Comparison of ENCODE assay signal across 20 cellular contexts in genomic region chr1:70409136-70409535, GRCh38. TPM values are rescaled to one million over a fixed set of nuclear protein-coding genes. Genes with fewer than 3 reads are reported as not detected.
DNase-seq lines count a peak whose midpoint lies in the region; ATAC-seq, FAIRE-seq and TF ChIP-seq lines count a peak whose summit lies in the region.
"Had no signal": no experiment of that assay in that cellular context is flagged by ENCODE, and none has a peak within 500 bp of the region (broad histone marks: within the 10 kb centered on the region; RNA-seq: fewer than 3 reads in every experiment).

No MANE protein-coding gene starts in this region.

- TF ChIP-seq EP300 in K562 (IDR thresholded peaks at IDR 0.05; ENCODE audit: low read length) = no peak

- H3K9ac ChIP-seq in Karpas-422 (ENCODE audit: low read length) = no peak overlapping the region
- H3K9ac ChIP-seq in K562 (ENCODE audit: insufficient read depth in 1 of 2, low read depth in 2 of 2, low read length in 2 of 2) = no peak overlapping the region
- H3K9ac ChIP-seq: GM23248 had no signal

- peaks cover 29% of the 10 kb centered on the region for H3K79me2 ChIP-seq in GM23338 (replicated peaks; ENCODE audit: insufficient read depth)
- H3K79me2 ChIP-seq in Karpas-422 (ENCODE audit: low read length) = peaks cover 26% of the 10 kb centered on the region
- peaks cover 28% of the 10 kb centered on the region for H3K79me2 ChIP-seq in K562 (ENCODE audit: control insufficient read depth, insufficient read depth, low read length)

- H4K20me1 ChIP-seq in GM23338 (replicated peaks; ENCODE audit: insufficient read depth) (no peaks in the 10 kb centered on the region), Karpas-422 (ENCODE audit: insufficient read depth, low read depth, low read length) (no peaks in the 10 kb centered on the region), K562 (replicated peaks; ENCODE audit: control insufficient read depth, insufficient read depth, low read length) (no peaks in the 10 kb centered on the region)

- peaks cover 12% of the 10 kb centered on the region; the same call in 2 of the 3 replicates for H3K4me1 Mint-ChIP-seq in GM23338
- peaks cover 5 to 26% (median 23%) of the 10 kb centered on the region in 7 donors for H3K4me1 Mint-ChIP-seq in naive thymus-derived CD4-positive, alpha-beta T cell

- H3K4me3 Mint-ChIP-seq in GM23338 = no peak overlapping the region
- peak overlapping the region in 1 of 10 donors; percentile 23 for H3K4me3 Mint-ChIP-seq in naive thymus-derived CD4-positive, alpha-beta T cell
- H3K4me3 Mint-ChIP-seq: CD4-positive, alpha-beta memory T cell had no signal

- no peaks in the 10 kb centered on the region for H3K9me3 Mint-ChIP-seq in GM23338
- H3K9me3 Mint-ChIP-seq in naive thymus-derived CD4-positive, alpha-beta T cell = peaks cover 0 to 2% (median 0%) of the 10 kb centered on the region in 11 donors
- H3K9me3 Mint-ChIP-seq: CD4-positive, alpha-beta memory T cell had no signal

- peaks cover 17% of the 10 kb centered on the region for H3K36me3 Mint-ChIP-seq in GM23338 (ENCODE audit: low read depth)
- H3K36me3 Mint-ChIP-seq in naive thymus-derived CD4-positive, alpha-beta T cell = no peaks in the 10 kb centered on the region

- ATAC-seq in GM23338 (no peak), K562 (no peak), right lobe of liver (no peak), HG02852 (IDR thresholded peaks at IDR 0.05; ENCODE audit: unreplicated experiment) (no peak), SK-N-SH treated with all-trans-retinoic acid at 6 μM for 48 hours (no peak), HG02938 (IDR thresholded peaks at IDR 0.05; ENCODE audit: unreplicated experiment) (no peak)
- no peak for ATAC-seq in naive thymus-derived CD4-positive, alpha-beta T cell

- no peak for FAIRE-seq in K562 (lab: Jason Lieb, UNC)
- FAIRE-seq: GM12892, H54 had no signal

- peak overlapping the region; percentile 45 for H2AFZ ChIP-seq in GM23338
- 0 out of 2 replicates have a peak overlapping the region, but pooled peaks have one; percentile 42 for H2AFZ ChIP-seq in Karpas-422 (ENCODE audit: low read length)
- 0 out of 2 replicates have a peak overlapping the region, but pooled peaks have one; percentile 44 for H2AFZ ChIP-seq in K562 (ENCODE audit: low read depth, low read length)

- H3K27ac ChIP-seq in GM23338 (ENCODE audit: low read depth) = no peak overlapping the region
- no peak overlapping the region for H3K27ac ChIP-seq in Karpas-422 (ENCODE audit: low read length)
- no peak overlapping the region for H3K27ac ChIP-seq in K562 (ENCODE audit: extremely low read depth, low read depth, low read length)
- peak overlapping the region in 2 of 3 donors; percentile 98 for H3K27ac ChIP-seq in right lobe of liver
- no peak overlapping the region for H3K27ac ChIP-seq in naive thymus-derived CD4-positive, alpha-beta T cell (ENCODE audit: low read depth, low read length)

- no TSS peak for BruUV-seq in K562 (replicated peaks; lab: Mats Ljungman, UMichigan)

- TF ChIP-seq POLR2A in K562 (conservative IDR thresholded peaks at IDR 0.05) (no peak), right lobe of liver (IDR thresholded peaks at IDR 0.05) (no peak)

- H3K27me3 ChIP-seq in GM23338 (ENCODE audit: insufficient read depth) (no peaks in the 10 kb centered on the region), Karpas-422 (ENCODE audit: low read length) (no peaks in the 10 kb centered on the region), K562 (ENCODE audit: control insufficient read depth in 2 of 2, insufficient read depth in 2 of 2, low read length in 2 of 2) (no peaks in the 10 kb centered on the region), right lobe of liver (no peaks in the 10 kb centered on the region)
- no peaks in the 10 kb centered on the region for H3K27me3 ChIP-seq in naive thymus-derived CD4-positive, alpha-beta T cell (ENCODE audit: control insufficient read depth in 2 of 2, insufficient read depth in 2 of 2, low read length in 2 of 2)

- TF ChIP-seq CTCF in GM23338 (conservative IDR thresholded peaks at IDR 0.05; ENCODE audit: low read depth in 2 of 2) (no peak), K562 (IDR thresholded peaks at IDR 0.05 in 2 of 3, conservative IDR thresholded peaks at IDR 0.05 in 1 of 3; ENCODE audit: insufficient read depth in 2 of 3, low read depth in 1 of 3, low read length in 3 of 3) (no peak), right lobe of liver (IDR thresholded peaks at IDR 0.05) (no peak)

- H3K9me2 ChIP-seq in GM23338 (ENCODE audit: insufficient read depth) (no peaks in the 10 kb centered on the region), Karpas-422 (replicated peaks; ENCODE audit: insufficient read depth, low read length) (no peaks in the 10 kb centered on the region)

- POLR2A ChIA-PET in K562 (lab: Yijun Ruan, JAX) = interaction anchor here (0.6 to 1.4 kb wide), 2 partner anchors 9 to 298 kb away, joined by 3 to 4 read pairs; no protein-coding TSS in a partner anchor
- POLR2A ChIA-PET in naive thymus-derived CD4-positive, alpha-beta T cell (lab: Charles Lee) = interaction anchor here (4.6 kb wide), 1 partner anchor 55 kb away, joined by 81 read pairs; the partner anchor contains the start of gene ANKRD13C

- intact Hi-C loops in K562 (cut with micrococcal nuclease) (no loop called here), right lobe of liver (cut with DNase I) (no loop called here)
- intact Hi-C loops in naive thymus-derived CD4-positive, alpha-beta T cell (cut with micrococcal nuclease) = no loop called here

- no peaks in the 10 kb centered on the region for H3K36me3 ChIP-seq in GM23338 (ENCODE audit: insufficient read depth)
- H3K36me3 ChIP-seq in Karpas-422 (ENCODE audit: insufficient read depth, low read length) = no peaks in the 10 kb centered on the region
- no peaks in the 10 kb centered on the region for H3K36me3 ChIP-seq in K562 (ENCODE audit: control insufficient read depth, insufficient read depth, low read length)
- H3K36me3 ChIP-seq in right lobe of liver = no peaks in the 10 kb centered on the region
- peaks cover 0 to 3% (median 0%) of the 10 kb centered on the region in 3 experiments for H3K36me3 ChIP-seq in naive thymus-derived CD4-positive, alpha-beta T cell (ENCODE audit: control insufficient read depth in 2 of 3, insufficient read depth in 3 of 3, low read length in 3 of 3)
- H3K36me3 ChIP-seq: HAP-1 had no signal

- DNase-seq in GM23338 (ENCODE audit: low spot score) (no peak), Karpas-422 (no peak), K562 (ENCODE audit: extremely low read depth in 1 of 4, low spot score in 3 of 4) (no peak), right lobe of liver (no peak)
- DNase-seq in naive thymus-derived CD4-positive, alpha-beta T cell = no peak
- DNase-seq: 8988T; C1 segment of cervical spinal cord; Calu3; CD4-positive, alpha-beta memory T cell; COR-L47; DMS53; DMS79 treated with DMSO at 0.1 percent for 48 hours; GF-D8; GM23248 had no signal

- H3K9me1 ChIP-seq in K562 (ENCODE audit: control insufficient read depth, insufficient read depth, low read length) = no peaks in the 10 kb centered on the region

- H3K4me2 ChIP-seq in GM23338 = no peak overlapping the region
- no peak overlapping the region for H3K4me2 ChIP-seq in Karpas-422 (ENCODE audit: low read depth, low read length, poor library complexity, severe bottlenecking)
- H3K4me2 ChIP-seq in K562 (ENCODE audit: insufficient read depth, low read length) = no peak overlapping the region

- no peaks in the 10 kb centered on the region for H3K4me1 ChIP-seq in GM23338 (ENCODE audit: insufficient read depth)
- H3K4me1 ChIP-seq in Karpas-422 (ENCODE audit: low read length) = peaks cover 30% of the 10 kb centered on the region
- no peaks in the 10 kb centered on the region; a peak in 2 of 5 replicates for H3K4me1 ChIP-seq in K562 (replicated peaks in 1 of 2; ENCODE audit: control insufficient read depth in 2 of 2, insufficient read depth in 2 of 2, low read length in 2 of 2)
- peaks cover 0 to 17% (median 2%) of the 10 kb centered on the region in 4 donors for H3K4me1 ChIP-seq in right lobe of liver
- peaks cover 4 to 9% of the 10 kb centered on the region in 2 donors for H3K4me1 ChIP-seq in naive thymus-derived CD4-positive, alpha-beta T cell (ENCODE audit: control insufficient read depth in 2 of 2, insufficient read depth in 2 of 2, low read length in 2 of 2)

- no peak overlapping the region for H3K4me3 ChIP-seq in GM23338
- H3K4me3 ChIP-seq in Karpas-422 (ENCODE audit: low read length) = no peak overlapping the region
- no peak overlapping the region for H3K4me3 ChIP-seq in K562
- no peak overlapping the region for H3K4me3 ChIP-seq in right lobe of liver
- no peak overlapping the region for H3K4me3 ChIP-seq in naive thymus-derived CD4-positive, alpha-beta T cell (ENCODE audit: low read length)
- H3K4me3 ChIP-seq: GM23248, HAP-1 had no signal

- no peak for TF ChIP-seq RAD21 in K562 (CRISPR knock-in tag; conservative IDR thresholded peaks at IDR 0.05 in 1 of 2, IDR thresholded peaks at IDR 0.05 in 1 of 2)

- peaks cover 6% of the 10 kb centered on the region for H3K27me3 Mint-ChIP-seq in GM23338 (ENCODE audit: insufficient read depth, low read depth, poor library complexity)
- H3K27me3 Mint-ChIP-seq in naive thymus-derived CD4-positive, alpha-beta T cell = peaks cover 0 to 19% (median 10%) of the 10 kb centered on the region in 5 donors

- in situ Hi-C loops in K562 (cut with MboI) = no loop called here

- CTCF ChIA-PET in K562 (lab: Yijun Ruan, JAX; ENCODE audit: low intra/inter-chr PET ratio) = no interaction called here
- CTCF ChIA-PET in naive thymus-derived CD4-positive, alpha-beta T cell (lab: Charles Lee) = no interaction called here

- no peak overlapping the region for H3K27ac Mint-ChIP-seq in GM23338
- peak overlapping the region in 1 of 9 donors; percentile 43 for H3K27ac Mint-ChIP-seq in naive thymus-derived CD4-positive, alpha-beta T cell

- H3F3A ChIP-seq in GM23338 (replicated peaks; ENCODE audit: low read depth) = no peaks in the 10 kb centered on the region

- H3K9me3 ChIP-seq in Karpas-422 (ENCODE audit: low read length) (no peaks in the 10 kb centered on the region), K562 (replicated peaks; ENCODE audit: control insufficient read depth, insufficient read depth, low read depth, low read length) (no peaks in the 10 kb centered on the region), right lobe of liver (no peaks in the 10 kb centered on the region)
- no peaks in the 10 kb centered on the region for H3K9me3 ChIP-seq in naive thymus-derived CD4-positive, alpha-beta T cell (ENCODE audit: control insufficient read depth in 2 of 3, low read length in 3 of 3)
- H3K9me3 ChIP-seq: HAP-1 had no signal

- WGBS in K562 (ENCODE audit: insufficient coverage, low coverage, missing lambda C conversion rate) = 61% methylated on average over 1 of the region's 2 CpGs
- WGBS in right lobe of liver (ENCODE audit: insufficient coverage, low coverage, low lambda C conversion rate, missing lambda C conversion rate) = 100% methylated on average over 1 of the region's 2 CpGs

RNA-seq across cellular contexts. Expression of gene CTH, which starts 1.9 kb away (rescaled TPM):
- total RNA-seq in GM23338 (2014; rRNA removed; shearing (Covaris generic)) = 34.3 and 35.9 TPM in 2 replicates
- polyA plus RNA-seq in GM23338 (2016; fragmentation: Nextera tagmentation; extraction: Ambion mirVana) (25.3 and 31.0 TPM in 2 replicates), K562 (2011; rRNA removed) (26.9 and 29.9 TPM in 2 replicates), K562 (2014; fragmentation: Illumina TruSeq; extraction: Trizol) (42.0 and 45.3 TPM in 2 replicates), K562 (2014; fragmentation: Nextera tagmentation; extraction: Ambion mirVana) (10 to 100 TPM; 45.6 to 54.4 TPM), K562 (2014; rRNA removed) (34.6 and 36.0 TPM in 2 replicates)
- 23.0 and 63.3 TPM in 2 replicates for total RNA-seq in Karpas-422 (2014; rRNA removed; shearing (Covaris generic); ENCODE audit: low replicate concordance)
- total RNA-seq in K562 (2011; cell fraction: chromatin; rRNA removed; ENCODE audit: low replicate concordance) = 20.6 and 29.3 TPM in 2 replicates
- 17.0 and 18.3 TPM in 2 replicates for total RNA-seq in K562 (2011; cell fraction: nucleolus; rRNA removed)
- 18.4 and 19.7 TPM in 2 replicates for total RNA-seq in K562 (2011; cell fraction: nucleoplasm; rRNA removed)
- total RNA-seq in K562 (2014; rRNA removed) (17.3 and 17.4 TPM in 2 replicates), K562 (2014; rRNA removed; fragmentation: Illumina TruSeq; extraction: Trizol) (26.6 and 31.5 TPM in 2 replicates), K562 (2015; rRNA removed; fragmentation: Illumina TruSeq; extraction: Trizol) (7.0 and 8.0 TPM in 2 replicates), K562 (2021) (26.1 and 30.9 TPM in 2 replicates), right lobe of liver (10 to 100 TPM; 32.3 to 85.7 (median 49.0) TPM)
- 26.8 and 27.2 TPM in 2 replicates for polyA plus RNA-seq in K562 (2011; cell fraction: cytosol; rRNA removed)
- 18.6 and 20.2 TPM in 2 replicates for polyA plus RNA-seq in K562 (2011; cell fraction: nucleus; rRNA removed)
- polyA plus RNA-seq in K562 (2012) = 11.6 and 84.2 TPM in 2 replicates
- 24.1 and 27.0 TPM in 2 replicates for polyA minus RNA-seq in K562 (2011; rRNA and poly(A)+ RNA removed)
- polyA minus RNA-seq in K562 (2011; cell fraction: cytosol; rRNA and poly(A)+ RNA removed) = 12.2 and 17.0 TPM in 2 replicates
- 12.3 and 21.4 TPM in 2 replicates for polyA minus RNA-seq in K562 (2011; cell fraction: nucleus; rRNA and poly(A)+ RNA removed)
- 1 to 10 TPM; 2.6 to 7.1 (median 5.1) TPM for total RNA-seq in naive thymus-derived CD4-positive, alpha-beta T cell
- 1 to 10 TPM; 2.8 to 3.5 TPM for polyA plus RNA-seq in naive thymus-derived CD4-positive, alpha-beta T cell

RNA-seq across cellular contexts. Expression of gene ANKRD13C, which starts 54.6 kb away (rescaled TPM):
- 22.6 and 32.5 TPM in 2 replicates for total RNA-seq in GM23338 (2014; rRNA removed; shearing (Covaris generic))
- polyA plus RNA-seq in GM23338 (2016; fragmentation: Nextera tagmentation; extraction: Ambion mirVana) = 10.4 and 12.3 TPM in 2 replicates
- 34.3 and 40.0 TPM in 2 replicates for total RNA-seq in Karpas-422 (2014; rRNA removed; shearing (Covaris generic); ENCODE audit: low replicate concordance)
- 16.8 and 35.6 TPM in 2 replicates for total RNA-seq in K562 (2011; cell fraction: chromatin; rRNA removed; ENCODE audit: low replicate concordance)
- total RNA-seq in K562 (2011; cell fraction: nucleolus; rRNA removed) = 16.3 and 17.8 TPM in 2 replicates
- total RNA-seq in K562 (2011; cell fraction: nucleoplasm; rRNA removed) = 17.1 and 22.2 TPM in 2 replicates
- 16.0 and 16.7 TPM in 2 replicates for total RNA-seq in K562 (2014; rRNA removed)
- total RNA-seq in K562 (2014; rRNA removed; fragmentation: Illumina TruSeq; extraction: Trizol) = 16.6 and 19.3 TPM in 2 replicates
- total RNA-seq in K562 (2015; rRNA removed; fragmentation: Illumina TruSeq; extraction: Trizol) = 20.8 and 22.8 TPM in 2 replicates
- 13.9 and 15.0 TPM in 2 replicates for total RNA-seq in K562 (2021)
- 6.5 and 8.7 TPM in 2 replicates for polyA plus RNA-seq in K562 (2011; rRNA removed)
- 3.3 and 5.1 TPM in 2 replicates for polyA plus RNA-seq in K562 (2011; cell fraction: cytosol; rRNA removed)
- 7.8 and 10.6 TPM in 2 replicates for polyA plus RNA-seq in K562 (2011; cell fraction: nucleus; rRNA removed)
- polyA plus RNA-seq in K562 (2012) = 7.7 and 8.1 TPM in 2 replicates
- 10.2 and 12.5 TPM in 2 replicates for polyA plus RNA-seq in K562 (2014; fragmentation: Illumina TruSeq; extraction: Trizol)
- polyA plus RNA-seq in K562 (2014; fragmentation: Nextera tagmentation; extraction: Ambion mirVana) = 1 to 10 TPM; 3.4 to 4.0 TPM
- polyA plus RNA-seq in K562 (2014; rRNA removed) = 10.3 and 11.9 TPM in 2 replicates
- polyA minus RNA-seq in K562 (2011; rRNA and poly(A)+ RNA removed) = 13.3 and 15.4 TPM in 2 replicates
- polyA minus RNA-seq in K562 (2011; cell fraction: cytosol; rRNA and poly(A)+ RNA removed) = 8.3 and 8.6 TPM in 2 replicates
- polyA minus RNA-seq in K562 (2011; cell fraction: nucleus; rRNA and poly(A)+ RNA removed) = 22.3 and 26.2 TPM in 2 replicates
- 1 to 10 TPM; 6.4 to 8.9 (median 7.3) TPM for total RNA-seq in right lobe of liver
- 10 to 100 TPM; 23.8 to 31.4 (median 28.1) TPM for total RNA-seq in naive thymus-derived CD4-positive, alpha-beta T cell
- 10 to 100 TPM; 13.2 to 19.1 TPM for polyA plus RNA-seq in naive thymus-derived CD4-positive, alpha-beta T cell

Comparison
In these comparisons a context has a peak if more than half of its experiments do, and no peak if none do; other contexts are left out.
1. H3K27ac ChIP-seq: peak in right lobe of liver (2 of 3); none in GM23338 (single experiment), Karpas-422 (single experiment), K562 (single experiment) and naive thymus-derived CD4-positive, alpha-beta T cell (single experiment).
2. Peak in every context shown above with its lines, with median percentiles within 50 percentile points of each other: H2AFZ ChIP-seq.